In genomic region chr9:2622361-2623045, GRCh38 we compare ENCODE assay signal across 8 cellular contexts. TPM values are rescaled to one million over a fixed set of nuclear protein-coding genes. Genes with fewer than 3 reads are reported as not detected.
DNase-seq lines count a peak whose midpoint lies in the region; ATAC-seq and TF ChIP-seq lines count a peak whose summit lies in the region.

No MANE protein-coding gene starts in this region.

- no peaks in the 10 kb centered on the region for H3K36me3 Mint-ChIP-seq in CD4-positive, alpha-beta T cell (ENCODE audit: low read depth)
- H3K36me3 Mint-ChIP-seq in endodermal cell (ENCODE audit: low read depth) = peaks cover 4% of the 10 kb centered on the region

- H3K4me1 Mint-ChIP-seq in CD4-positive, alpha-beta T cell (ENCODE audit: low read depth) = peaks cover 7% of the 10 kb centered on the region
- peaks cover 37% of the 10 kb centered on the region for H3K4me1 Mint-ChIP-seq in endodermal cell

- POLR2A ChIA-PET in CD4-positive, alpha-beta T cell (lab: Charles Lee) = no interaction called here

- H3K4me1 ChIP-seq in endodermal cell (ENCODE audit: control insufficient read depth, insufficient read depth, low read length) = peaks cover 15% of the 10 kb centered on the region
- peaks cover 20 to 32% of the 10 kb centered on the region in 2 donors for H3K4me1 ChIP-seq in thyroid gland

- ATAC-seq in CD4-positive, alpha-beta T cell (ENCODE audit: poor library complexity) = no peak
- ATAC-seq in GM19324 (IDR thresholded peaks at IDR 0.05; ENCODE audit: low FRiP score, unreplicated experiment) = peak; percentile 45
- ATAC-seq in HG03457 (IDR thresholded peaks at IDR 0.05; ENCODE audit: unreplicated experiment) = peak; percentile 17

- peaks cover 81% of the 10 kb centered on the region for H3K27me3 Mint-ChIP-seq in CD4-positive, alpha-beta T cell
- peaks cover 48% of the 10 kb centered on the region for H3K27me3 Mint-ChIP-seq in endodermal cell (ENCODE audit: insufficient read depth)

- no peaks in the 10 kb centered on the region for H3K9me3 ChIP-seq in CD4-positive, alpha-beta T cell (ENCODE audit: control insufficient read depth, low read length)
- H3K9me3 ChIP-seq in endodermal cell (ENCODE audit: control insufficient read depth, low read length) = no peaks in the 10 kb centered on the region
- no peaks in the 10 kb centered on the region for H3K9me3 ChIP-seq in thyroid gland

- no peak overlapping the region for H3K27ac Mint-ChIP-seq in CD4-positive, alpha-beta T cell
- H3K27ac Mint-ChIP-seq in endodermal cell = peak overlapping the region; percentile 90

- no peaks in the 10 kb centered on the region for H3K9me3 Mint-ChIP-seq in CD4-positive, alpha-beta T cell
- H3K9me3 Mint-ChIP-seq in endodermal cell = no peaks in the 10 kb centered on the region

- peak overlapping the region; percentile 74 for H3K4me3 ChIP-seq in WI38 (ENCODE audit: low read depth, low read length)
- peak overlapping the region; percentile 87 for H3K4me3 ChIP-seq in endodermal cell (ENCODE audit: low read length)
- peak overlapping the region; percentile 72 to 89 (median 76) for H3K4me3 ChIP-seq in thyroid gland (replicated peaks in 1 of 3)

- peaks cover 43% of the 10 kb centered on the region for H3K27me3 ChIP-seq in CD4-positive, alpha-beta T cell (ENCODE audit: control insufficient read depth, insufficient read depth, low read length)
- H3K27me3 ChIP-seq in endodermal cell (ENCODE audit: control insufficient read depth, insufficient read depth, low read length, poor library complexity, severe bottlenecking) (peaks cover 6% of the 10 kb centered on the region), thyroid gland (no peaks in the 10 kb centered on the region)

- intact Hi-C loops in CD4-positive, alpha-beta T cell (cut with DNase I, micrococcal nuclease) = no loop called here
- intact Hi-C loops in thyroid gland (cut with DNase I) = no loop called here

- H3K36me3 ChIP-seq in endodermal cell (ENCODE audit: control insufficient read depth, insufficient read depth, low read length) (peaks cover 18% of the 10 kb centered on the region), thyroid gland (no peaks in the 10 kb centered on the region)

- no peak for TF ChIP-seq POLR2A in thyroid gland (IDR thresholded peaks at IDR 0.05)

- CTCF ChIA-PET in CD4-positive, alpha-beta T cell (lab: Charles Lee) = no interaction called here

- no peak overlapping the region for H3K27ac ChIP-seq in CD4-positive, alpha-beta T cell (ENCODE audit: low read depth, low read length)
- H3K27ac ChIP-seq in endodermal cell (ENCODE audit: low read depth, low read length) = peak overlapping the region; percentile 9
- peak overlapping the region; percentile 78 to 92 (median 86) for H3K27ac ChIP-seq in thyroid gland

- DNase-seq in CD4-positive, alpha-beta T cell = no peak
- DNase-seq in endodermal cell (peak; percentile 75), mucosa of gallbladder (ENCODE audit: low spot score) (peak; percentile 10), thyroid gland (peak; percentile 40 to 42), GOT3 (lab: John Stamatoyannopoulos, UW) (no peak)

- TF ChIP-seq CTCF in CD4-positive, alpha-beta T cell (IDR thresholded peaks at IDR 0.05) = no peak
- TF ChIP-seq CTCF in WI38 (IDR thresholded peaks at IDR 0.05; ENCODE audit: low read depth, low read length) (no peak), endodermal cell (conservative IDR thresholded peaks at IDR 0.05) (peak; percentile 26), thyroid gland (IDR thresholded peaks at IDR 0.05) (no peak)

- WGBS in endodermal cell (ENCODE audit: insufficient coverage in 1 of 2, insufficient read length in 1 of 2), 2 experiments = 0% methylated on average over 25 to 73 of the region's 74 CpGs
- WGBS in thyroid gland, 2 donors = 0% methylated on average over 13 to 18 of the region's 74 CpGs

- peak overlapping the region; percentile 78 for H3K4me3 Mint-ChIP-seq in CD4-positive, alpha-beta T cell
- peak overlapping the region; percentile 83 for H3K4me3 Mint-ChIP-seq in endodermal cell

- H3K9ac ChIP-seq in endodermal cell (ENCODE audit: extremely low read depth, low read length, poor library complexity, severe bottlenecking) = peak overlapping the region; percentile 85

RNA-seq across cellular contexts. Expression of gene VLDLR, which starts 0.9 kb away (rescaled TPM):
- total RNA-seq in CD4-positive, alpha-beta T cell = under 1 TPM in 1 of 2 experiments, not detected in 1; 0.08 TPM
- total RNA-seq in endodermal cell (10 to 100 TPM; 29.5 to 38.7 TPM), mucosa of gallbladder (23.8 TPM), thyroid gland (10 to 100 TPM; 14.2 to 59.2 (median 46.0) TPM)
- polyA plus RNA-seq in endodermal cell (2013, experiment 1 of 2) = 22.2 TPM
- 19.4 TPM for polyA plus RNA-seq in endodermal cell (2013, experiment 2 of 2)

Comparison
In these comparisons a context has a peak if more than half of its experiments do, and no peak if none do; other contexts are left out.
1. DNase-seq: peak in endodermal cell (single experiment), mucosa of gallbladder (single experiment) and thyroid gland (2 of 2); none in CD4-positive, alpha-beta T cell (0 of 10) and GOT3 (single experiment).
2. RNA of gene VLDLR, which starts 0.9 kb away (total RNA-seq): 14.2 to 59.2 TPM in thyroid gland, 29.5 to 38.7 TPM in endodermal cell and 23.8 TPM in mucosa of gallbladder (single experiment); 0.08 TPM in CD4-positive, alpha-beta T cell; every median in the first group is over 10 times any median in the second.
3. Peak in every context shown above with its lines, with median percentiles within 50 percentile points of each other: H3K4me3 ChIP-seq.